In the genomic region with DNA sequence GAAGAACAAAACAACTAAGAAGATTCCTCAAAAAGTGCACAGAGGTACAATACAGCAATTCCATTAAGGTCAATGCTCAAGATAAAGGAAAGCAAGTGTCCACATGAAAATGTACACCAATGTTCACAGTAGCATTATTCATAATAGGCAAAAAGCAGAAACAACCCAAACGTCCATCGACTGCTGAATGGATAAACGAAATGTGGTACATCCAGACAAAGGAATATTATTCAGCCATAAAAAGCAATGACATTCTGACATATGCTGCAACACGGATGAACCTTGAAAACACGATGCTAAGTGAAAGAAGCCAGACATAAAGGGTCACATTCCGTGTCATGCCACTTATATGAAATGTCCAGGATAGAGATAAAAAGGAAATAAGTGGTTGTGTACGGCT, we compare ENCODE assay signal across 1 cellular context.
TF ChIP-seq lines count a peak whose summit lies in the region.

No MANE protein-coding gene starts in this region.

TF ChIP-seq in SK-N-SH, 30 proteins besides CTCF, POLR2A, EP300 and RAD21 (continued from another document):
- TF ChIP-seq, protein P1, sequence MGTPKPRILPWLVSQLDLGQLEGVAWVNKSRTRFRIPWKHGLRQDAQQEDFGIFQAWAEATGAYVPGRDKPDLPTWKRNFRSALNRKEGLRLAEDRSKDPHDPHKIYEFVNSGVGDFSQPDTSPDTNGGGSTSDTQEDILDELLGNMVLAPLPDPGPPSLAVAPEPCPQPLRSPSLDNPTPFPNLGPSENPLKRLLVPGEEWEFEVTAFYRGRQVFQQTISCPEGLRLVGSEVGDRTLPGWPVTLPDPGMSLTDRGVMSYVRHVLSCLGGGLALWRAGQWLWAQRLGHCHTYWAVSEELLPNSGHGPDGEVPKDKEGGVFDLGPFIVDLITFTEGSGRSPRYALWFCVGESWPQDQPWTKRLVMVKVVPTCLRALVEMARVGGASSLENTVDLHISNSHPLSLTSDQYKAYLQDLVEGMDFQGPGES (IDR thresholded peaks at IDR 0.05; ENCODE audit: low read depth, low read length), result no peak
- TF ChIP-seq, protein P2, sequence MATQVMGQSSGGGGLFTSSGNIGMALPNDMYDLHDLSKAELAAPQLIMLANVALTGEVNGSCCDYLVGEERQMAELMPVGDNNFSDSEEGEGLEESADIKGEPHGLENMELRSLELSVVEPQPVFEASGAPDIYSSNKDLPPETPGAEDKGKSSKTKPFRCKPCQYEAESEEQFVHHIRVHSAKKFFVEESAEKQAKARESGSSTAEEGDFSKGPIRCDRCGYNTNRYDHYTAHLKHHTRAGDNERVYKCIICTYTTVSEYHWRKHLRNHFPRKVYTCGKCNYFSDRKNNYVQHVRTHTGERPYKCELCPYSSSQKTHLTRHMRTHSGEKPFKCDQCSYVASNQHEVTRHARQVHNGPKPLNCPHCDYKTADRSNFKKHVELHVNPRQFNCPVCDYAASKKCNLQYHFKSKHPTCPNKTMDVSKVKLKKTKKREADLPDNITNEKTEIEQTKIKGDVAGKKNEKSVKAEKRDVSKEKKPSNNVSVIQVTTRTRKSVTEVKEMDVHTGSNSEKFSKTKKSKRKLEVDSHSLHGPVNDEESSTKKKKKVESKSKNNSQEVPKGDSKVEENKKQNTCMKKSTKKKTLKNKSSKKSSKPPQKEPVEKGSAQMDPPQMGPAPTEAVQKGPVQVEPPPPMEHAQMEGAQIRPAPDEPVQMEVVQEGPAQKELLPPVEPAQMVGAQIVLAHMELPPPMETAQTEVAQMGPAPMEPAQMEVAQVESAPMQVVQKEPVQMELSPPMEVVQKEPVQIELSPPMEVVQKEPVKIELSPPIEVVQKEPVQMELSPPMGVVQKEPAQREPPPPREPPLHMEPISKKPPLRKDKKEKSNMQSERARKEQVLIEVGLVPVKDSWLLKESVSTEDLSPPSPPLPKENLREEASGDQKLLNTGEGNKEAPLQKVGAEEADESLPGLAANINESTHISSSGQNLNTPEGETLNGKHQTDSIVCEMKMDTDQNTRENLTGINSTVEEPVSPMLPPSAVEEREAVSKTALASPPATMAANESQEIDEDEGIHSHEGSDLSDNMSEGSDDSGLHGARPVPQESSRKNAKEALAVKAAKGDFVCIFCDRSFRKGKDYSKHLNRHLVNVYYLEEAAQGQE (IDR thresholded peaks at IDR 0.05; ENCODE audit: low read depth, low read length), result no peak
